ENCODE assay signal across 20 cellular contexts in genomic region chr3:152778001-152778400, GRCh38.
"Had no signal": no experiment of that assay in that cellular context is flagged by ENCODE, and none has a peak within 500 bp of the region (broad histone marks: within the 10 kb centered on the region; RNA-seq: fewer than 3 reads in every experiment).

No MANE protein-coding gene starts in this region.

- H3K27ac ChIP-seq: RWPE1, SJCRH30 had no signal

- DNase-seq: Karpas-422, KG1, MG63, NCI-H1092, NCI-H1105 treated with DMSO at 0.1 percent for 48 hours, NCI-H1417 treated with DMSO at 0.1 percent for 48 hours, NCI-H146, NCI-H1694 treated with DMSO at 0.1 percent for 48 hours, NCI-H1930, NCI-H2081, NCI-H2107, NCI-H2227 treated with DMSO at 0.1 percent for 48 hours, NCI-H446, NCI-H510A, NCI-H524 treated with DMSO at 0.1 percent for 48 hours, NCI-H69, NCI-H774, SHP77 treated with DMSO at 0.1 percent for 48 hours, SJCRH30 had no signal

- H3K27me3 ChIP-seq: MG63, SJCRH30 had no signal

- H3K4me3 ChIP-seq: MG63, SJCRH30 had no signal

- H3K36me3 ChIP-seq: MG63, SJCRH30 had no signal

- H3K9me3 ChIP-seq: MG63, SJCRH30 had no signal
